2 cellular contexts compared by ENCODE assay signal in the genomic region with DNA sequence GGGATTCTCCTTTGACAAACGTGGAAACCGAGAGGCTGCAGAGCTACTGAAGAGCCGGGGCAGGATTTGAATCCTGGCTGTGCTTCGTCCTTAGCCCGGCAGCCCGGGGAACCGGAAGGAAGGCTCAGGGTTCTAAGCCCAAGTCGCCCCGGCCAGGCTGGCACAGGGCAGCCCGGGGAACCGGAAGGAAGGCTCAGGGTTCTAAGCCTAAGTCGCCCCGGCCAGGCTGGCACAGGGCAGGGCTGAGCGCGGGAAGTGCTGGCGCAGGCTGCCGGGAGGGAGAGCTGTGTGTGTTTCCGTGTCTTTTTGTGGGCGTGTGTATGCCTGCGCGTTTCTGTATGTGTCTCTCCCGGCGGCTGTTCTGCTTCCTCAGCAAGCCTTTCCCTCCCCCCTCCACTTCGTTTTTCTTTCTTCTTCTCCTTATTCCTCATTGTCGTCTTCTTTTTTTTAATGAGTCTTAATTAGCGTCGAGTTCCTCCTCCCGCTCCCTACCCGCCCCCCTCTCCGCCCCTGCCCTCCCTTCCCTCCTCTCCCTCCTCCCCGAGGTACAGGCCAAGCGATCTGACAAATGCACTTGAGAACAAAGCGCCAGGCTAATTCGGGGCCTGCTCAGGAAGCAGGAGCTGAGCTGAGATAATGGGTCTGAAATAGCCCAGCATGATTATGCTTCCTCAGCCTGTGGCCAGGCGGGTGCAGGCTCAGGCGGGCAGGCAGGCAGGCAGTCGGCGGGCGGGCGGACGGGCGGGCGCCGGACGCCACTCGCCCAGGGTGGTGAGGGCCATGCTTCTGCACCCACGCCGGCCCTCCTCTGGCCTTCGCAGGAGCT.
TF ChIP-seq lines count a peak whose summit lies in the region.

No MANE protein-coding gene starts in this region.

TF ChIP-seq in A549, 52 proteins besides CTCF, POLR2A, EP300 and RAD21 (continued from another document):
- no peak for TF ChIP-seq TP53 (CRISPR knock-in tag; IDR thresholded peaks at IDR 0.05)
- TF ChIP-seq FOSL2 (IDR thresholded peaks at IDR 0.05), result no peak
- TF ChIP-seq FOSL2 (CRISPR knock-in tag; IDR thresholded peaks at IDR 0.05), result no peak
- TF ChIP-seq HOXB13 (CRISPR knock-in tag; IDR thresholded peaks at IDR 0.05; ENCODE audit: low read depth), result no peak
- TF ChIP-seq HEYL (CRISPR knock-in tag; IDR thresholded peaks at IDR 0.05), result no peak
- TF ChIP-seq, protein P1, sequence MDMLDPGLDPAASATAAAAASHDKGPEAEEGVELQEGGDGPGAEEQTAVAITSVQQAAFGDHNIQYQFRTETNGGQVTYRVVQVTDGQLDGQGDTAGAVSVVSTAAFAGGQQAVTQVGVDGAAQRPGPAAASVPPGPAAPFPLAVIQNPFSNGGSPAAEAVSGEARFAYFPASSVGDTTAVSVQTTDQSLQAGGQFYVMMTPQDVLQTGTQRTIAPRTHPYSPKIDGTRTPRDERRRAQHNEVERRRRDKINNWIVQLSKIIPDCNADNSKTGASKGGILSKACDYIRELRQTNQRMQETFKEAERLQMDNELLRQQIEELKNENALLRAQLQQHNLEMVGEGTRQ (IDR thresholded peaks at IDR 0.05), result no peak
TF ChIP-seq in A549: peak in this region for 0.

TF ChIP-seq in H1, 55 proteins besides CTCF, POLR2A, EP300 and RAD21 (continued from another document):
- TF ChIP-seq ATF3 (IDR thresholded peaks at IDR 0.05; ENCODE audit: insufficient read depth, low read depth, low read length) (no peak), HDAC2 (IDR thresholded peaks at IDR 0.05; ENCODE audit: borderline replicate concordance in 1 of 2, low read depth in 2 of 2, low read length in 2 of 2) (no peak), SP2 (IDR thresholded peaks at IDR 0.05; ENCODE audit: low read length) (no peak)
